ENCODE assay signal across 11 cellular contexts in the genomic region with DNA sequence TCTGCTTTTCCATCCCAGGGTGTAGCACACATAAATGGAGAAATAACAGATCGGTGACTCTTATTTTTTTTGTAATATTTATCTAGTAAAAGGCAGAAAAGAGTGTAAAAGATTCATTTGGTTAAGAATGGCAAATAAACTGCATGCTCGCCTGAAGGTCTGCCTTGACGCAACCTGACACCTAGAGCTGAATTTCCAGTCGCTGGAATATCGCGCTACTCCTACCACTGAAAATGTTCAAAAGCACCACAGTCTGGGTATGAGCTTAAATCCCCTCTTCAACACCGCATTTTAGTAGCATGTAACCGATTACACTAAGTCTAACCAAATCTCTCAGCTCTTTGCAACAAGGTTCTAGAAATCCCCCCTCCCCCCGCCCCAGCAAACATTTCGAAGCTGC. TPM values are rescaled to one million over a fixed set of nuclear protein-coding genes. Genes with fewer than 3 reads are reported as not detected.
DNase-seq lines count a peak whose midpoint lies in the region; ATAC-seq and TF ChIP-seq lines count a peak whose summit lies in the region.
"Had no signal": no experiment of that assay in that cellular context is flagged by ENCODE, and none has a peak within 500 bp of the region (broad histone marks: within the 10 kb centered on the region; RNA-seq: fewer than 3 reads in every experiment).

No MANE protein-coding gene starts in this region.

- H3K4me2 ChIP-seq in parathyroid adenoma (ENCODE audit: low read length), result peak overlapping the region; percentile 66

- H3K9ac ChIP-seq in iPS-18a (ENCODE audit: low read length) (peak overlapping the region; percentile 3), parathyroid adenoma (no peak overlapping the region)

- H3K4me1 ChIP-seq in left ventricle myocardium inferior (no peaks in the 10 kb centered on the region), iPS-18a (ENCODE audit: control insufficient read depth, low read depth, low read length) (peaks cover 6% of the 10 kb centered on the region), parathyroid adenoma (no peaks in the 10 kb centered on the region)
- H3K4me1 ChIP-seq: body of pancreas had no signal

- no peaks in the 10 kb centered on the region for H3K9me3 ChIP-seq in left ventricle myocardium inferior (replicated peaks)
- H3K9me3 ChIP-seq in iPS-18a (ENCODE audit: control insufficient read depth, low read depth, low read length), result peaks cover 17% of the 10 kb centered on the region
- no peaks in the 10 kb centered on the region for H3K9me3 ChIP-seq in parathyroid adenoma (ENCODE audit: control insufficient read depth, low read length)
- H3K9me3 ChIP-seq: body of pancreas had no signal

- no peak overlapping the region for H3K27ac ChIP-seq in left ventricle myocardium inferior (replicated peaks)
- H3K27ac ChIP-seq in iPS-18a (ENCODE audit: low read length), result no peak overlapping the region
- no peak overlapping the region for H3K27ac ChIP-seq in parathyroid adenoma
- H3K27ac ChIP-seq: body of pancreas had no signal

- intact Hi-C loops in left ventricle myocardium inferior (cut with micrococcal nuclease), result no loop called here
- intact Hi-C loops in left cardiac atrium (cut with DNase I), result no loop called here

- TF ChIP-seq CTCF in left ventricle myocardium inferior (IDR thresholded peaks at IDR 0.05; ENCODE audit: borderline replicate concordance) (no peak), parathyroid adenoma (IDR thresholded peaks at IDR 0.05) (no peak)

- H3K36me3 ChIP-seq in left ventricle myocardium inferior, result no peaks in the 10 kb centered on the region
- H3K36me3 ChIP-seq in iPS-18a (ENCODE audit: control insufficient read depth, low read depth, low read length), result no peaks in the 10 kb centered on the region
- no peaks in the 10 kb centered on the region for H3K36me3 ChIP-seq in parathyroid adenoma (ENCODE audit: control insufficient read depth, insufficient read depth, low read length)

- no peak overlapping the region for H2AFZ ChIP-seq in parathyroid adenoma

- H3K4me3 ChIP-seq in left ventricle myocardium inferior (peak overlapping the region; percentile 60), iPS-18a (ENCODE audit: low read length) (peak overlapping the region; percentile 58), parathyroid adenoma (ENCODE audit: low read depth, low read length) (peak overlapping the region; percentile 52)
- H3K4me3 ChIP-seq: body of pancreas had no signal

- no peaks in the 10 kb centered on the region for H3K79me2 ChIP-seq in parathyroid adenoma

- ATAC-seq in left cardiac atrium (no peak), GM18520 (IDR thresholded peaks at IDR 0.05; ENCODE audit: unreplicated experiment) (no peak)
- ATAC-seq: body of pancreas had no signal

- DNase-seq in left ventricle myocardium inferior (no peak), left cardiac atrium (no peak), COR-L47 (lab: John Stamatoyannopoulos, UW) (no peak), NCI-H2081 treated with DMSO at 0.1 percent for 48 hours (lab: John Stamatoyannopoulos, UW) (no peak), SHP77 treated with DMSO at 0.1 percent for 48 hours (lab: John Stamatoyannopoulos, UW) (no peak)
- DNase-seq: body of pancreas, NCI-H1092 treated with DMSO at 0.1 percent for 48 hours, NCI-H446 had no signal

- peaks cover 36% of the 10 kb centered on the region for H3K27me3 ChIP-seq in left ventricle myocardium inferior (ENCODE audit: low read depth)
- no peaks in the 10 kb centered on the region for H3K27me3 ChIP-seq in iPS-18a (ENCODE audit: control insufficient read depth, insufficient read depth, low read length)
- H3K27me3 ChIP-seq in parathyroid adenoma (ENCODE audit: control insufficient read depth, insufficient read depth, low read length), result no peaks in the 10 kb centered on the region
- H3K27me3 ChIP-seq: body of pancreas had no signal

RNA-seq across cellular contexts. Expression of a gene that starts 1.6 kb away (rescaled TPM):
- total RNA-seq in left ventricle myocardium inferior (1.7 TPM), left cardiac atrium (1 to 10 TPM; 2.4 to 4.3 TPM)
